9 cellular contexts compared by ENCODE assay signal in the genomic region with DNA sequence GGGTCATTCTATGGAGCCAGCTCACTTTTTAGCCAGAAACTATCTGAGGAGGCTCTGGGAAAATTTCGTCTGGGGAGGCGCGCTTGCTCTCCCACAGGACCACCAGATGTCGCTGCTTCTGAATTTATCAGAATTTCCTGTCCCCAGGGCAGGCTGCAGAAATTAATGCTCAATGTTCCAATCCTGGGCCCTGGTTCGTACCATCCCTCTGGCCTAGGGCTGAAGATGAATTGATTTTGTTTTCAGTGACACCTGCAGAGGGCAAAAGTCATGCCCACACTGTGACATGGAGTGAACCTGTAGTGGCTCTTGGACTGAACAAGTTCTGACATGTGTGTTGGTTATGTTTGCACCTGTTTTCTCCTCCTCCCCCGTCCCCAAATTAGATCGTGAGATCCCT.
DNase-seq lines count a peak whose midpoint lies in the region; ATAC-seq and TF ChIP-seq lines count a peak whose summit lies in the region.
"Had no signal": no experiment of that assay in that cellular context is flagged by ENCODE, and none has a peak within 500 bp of the region (broad histone marks: within the 10 kb centered on the region; RNA-seq: fewer than 3 reads in every experiment).

No MANE protein-coding gene starts in this region.

- no peak overlapping the region for H3K18ac ChIP-seq in H9 (ENCODE audit: insufficient read length, low read depth, low read length)

- H3K56ac ChIP-seq in H9 (ENCODE audit: insufficient read length, low read depth, low read length) = no peak overlapping the region

- no peak overlapping the region for H2BK120ac ChIP-seq in H9 (ENCODE audit: low read depth, low read length, poor library complexity, severe bottlenecking)

- H3K27ac ChIP-seq in CD4-positive, alpha-beta T cell (ENCODE audit: low read depth, low read length) = no peak overlapping the region
- H3K27ac ChIP-seq in H9 (ENCODE audit: insufficient read length, low read depth, low read length) (no peak overlapping the region), Panc1 (ENCODE audit: low read length) (no peak overlapping the region), gastroesophageal sphincter (no peak overlapping the region), prostate gland (no peak overlapping the region)

- no peak overlapping the region for H2BK15ac ChIP-seq in H9 (ENCODE audit: low read depth, low read length)

- no peaks in the 10 kb centered on the region for H4K20me1 ChIP-seq in H9 (ENCODE audit: control insufficient read depth, insufficient read depth, insufficient read length)

- H3K23ac ChIP-seq in H9 (ENCODE audit: insufficient read length, low read depth, low read length) = no peak overlapping the region

- H3K23me2 ChIP-seq in H9 (ENCODE audit: insufficient read length, low read depth, low read length, poor library complexity, severe bottlenecking) = no peaks in the 10 kb centered on the region

- no peak overlapping the region for H2BK5ac ChIP-seq in H9 (ENCODE audit: insufficient read length, low read length)

- no peak for TF ChIP-seq EP300 in gastroesophageal sphincter (IDR thresholded peaks at IDR 0.05)

- no peak overlapping the region for H4K91ac ChIP-seq in H9 (ENCODE audit: insufficient read length, low read depth, low read length)

- no peaks in the 10 kb centered on the region for H3K9me3 Mint-ChIP-seq in CD4-positive, alpha-beta T cell
- H3K9me3 Mint-ChIP-seq in H9 = 0 out of 5 replicates have a peak, but pooled peaks cover 0 to under 1% of the 10 kb centered on the region in 2 experiments
- H3K9me3 Mint-ChIP-seq in activated T-helper 17 cell treated with anti-CD3 and anti-CD28 coated beads, Interleukin-2, amount 50 U/mL, for 72 hours = no peaks in the 10 kb centered on the region
- H3K9me3 Mint-ChIP-seq: IgD-negative memory B cell had no signal

- CTCF ChIA-PET in CD4-positive, alpha-beta T cell (lab: Charles Lee) = interaction anchor here (0.7 to 0.9 kb wide), 2 partner anchors 336 to 632 kb away, joined by 3 to 5 read pairs; no protein-coding TSS in a partner anchor
- CTCF ChIA-PET in Panc1 (lab: Charles Lee) = interaction anchor here (0.7 to 1.0 kb wide), 3 partner anchors 18 to 607 kb away, joined by 3 to 7 read pairs (median 3); no protein-coding TSS in a partner anchor

- no peaks in the 10 kb centered on the region for H3K36me3 Mint-ChIP-seq in CD4-positive, alpha-beta T cell (ENCODE audit: low read depth)
- no peaks in the 10 kb centered on the region for H3K36me3 Mint-ChIP-seq in H9 (ENCODE audit: insufficient read depth in 1 of 3, low read depth in 3 of 3)
- no peaks in the 10 kb centered on the region for H3K36me3 Mint-ChIP-seq in activated T-helper 17 cell treated with anti-CD3 and anti-CD28 coated beads, Interleukin-2, amount 50 U/mL, for 72 hours (ENCODE audit: low read depth)
- H3K36me3 Mint-ChIP-seq: IgD-negative memory B cell had no signal

- H3K4me1 ChIP-seq in H9 (ENCODE audit: insufficient read depth, low read length) = peaks cover 5% of the 10 kb centered on the region; the same call in 1 of the 2 replicates
- H3K4me1 ChIP-seq in Panc1 (ENCODE audit: control insufficient read depth, insufficient read depth, low read length) = no peaks in the 10 kb centered on the region
- H3K4me1 ChIP-seq in gastroesophageal sphincter = no peaks in the 10 kb centered on the region
- no peaks in the 10 kb centered on the region for H3K4me1 ChIP-seq in prostate gland (replicated peaks)

- no peaks in the 10 kb centered on the region for H3K79me1 ChIP-seq in H9 (ENCODE audit: insufficient read depth, low read depth, low read length, poor library complexity, severe bottlenecking)

- no peak overlapping the region for H2AFZ ChIP-seq in H9 (ENCODE audit: low read length)

- H3K27ac Mint-ChIP-seq in CD4-positive, alpha-beta T cell = no peak overlapping the region
- no peak overlapping the region for H3K27ac Mint-ChIP-seq in H9
- no peak overlapping the region for H3K27ac Mint-ChIP-seq in activated T-helper 17 cell treated with anti-CD3 and anti-CD28 coated beads, Interleukin-2, amount 50 U/mL, for 72 hours
- H3K27ac Mint-ChIP-seq: IgD-negative memory B cell had no signal

- intact Hi-C loops in CD4-positive, alpha-beta T cell (cut with DNase I, micrococcal nuclease) = loop anchor here (2.0 to 10.0 kb wide), 4 partner anchors 123 to 717 kb away; no protein-coding TSS in a partner anchor
- intact Hi-C loops in Panc1 (cut with micrococcal nuclease; ENCODE audit: unreplicated experiment) = loop anchor here (5.0 kb wide), 1 partner anchor 606 kb away; no protein-coding TSS in a partner anchor
- intact Hi-C loops in prostate gland (cut with DNase I) = loop anchor here (10.0 kb wide), 1 partner anchor 603 kb away; no protein-coding TSS in a partner anchor

- no peaks in the 10 kb centered on the region for H3K9me3 ChIP-seq in CD4-positive, alpha-beta T cell (ENCODE audit: control insufficient read depth, low read length)
- H3K9me3 ChIP-seq in H9 (ENCODE audit: control insufficient read depth, low read depth, low read length) (no peaks in the 10 kb centered on the region), Panc1 (ENCODE audit: control insufficient read depth, insufficient read depth, low read depth, low read length) (no peaks in the 10 kb centered on the region), gastroesophageal sphincter (no peaks in the 10 kb centered on the region), prostate gland (no peaks in the 10 kb centered on the region)

- in situ Hi-C loops in Panc1 (cut with HindIII; ENCODE audit: low pct_unique_long_range_greater_than_20kb, low sequenced_read_pairs) = no loop called here

- H3K4me3 ChIP-seq in Panc1 (ENCODE audit: low read depth in 2 of 2, low read length in 2 of 2) (no peak overlapping the region), gastroesophageal sphincter (no peak overlapping the region), prostate gland (no peak overlapping the region)

- no peak overlapping the region for H2BK20ac ChIP-seq in H9 (ENCODE audit: low read depth, low read length, poor library complexity, severe bottlenecking)

- no peaks in the 10 kb centered on the region for H3K4me1 Mint-ChIP-seq in CD4-positive, alpha-beta T cell (ENCODE audit: low read depth)
- H3K4me1 Mint-ChIP-seq in H9 = peaks cover 17 to 24% of the 10 kb centered on the region in 2 experiments
- no peaks in the 10 kb centered on the region for H3K4me1 Mint-ChIP-seq in activated T-helper 17 cell treated with anti-CD3 and anti-CD28 coated beads, Interleukin-2, amount 50 U/mL, for 72 hours
- H3K4me1 Mint-ChIP-seq: IgD-negative memory B cell had no signal

- peak; percentile 35 to 54 (median 40) for DNase-seq in CD4-positive, alpha-beta T cell
- DNase-seq in H9 = peak; percentile 56
- peak; percentile 46 for DNase-seq in Panc1 (ENCODE audit: low read depth, low spot score)
- DNase-seq in prostate gland (ENCODE audit: low spot score) = peak; percentile 49

- no peak overlapping the region for H4K5ac ChIP-seq in H9 (ENCODE audit: insufficient read length, low read depth, low read length)

- no peak overlapping the region for H2AK5ac ChIP-seq in H9 (ENCODE audit: insufficient read length, low read length)

- H3K27me3 ChIP-seq in CD4-positive, alpha-beta T cell (ENCODE audit: control insufficient read depth, insufficient read depth, low read length) = no peaks in the 10 kb centered on the region
- H3K27me3 ChIP-seq in H9 (ENCODE audit: insufficient read depth, low read length) = no peaks in the 10 kb centered on the region
- H3K27me3 ChIP-seq in Panc1 (ENCODE audit: control insufficient read depth, insufficient read depth, low read length) = peaks cover 6% of the 10 kb centered on the region; the same call in 1 of the 2 replicates
- peaks cover 52% of the 10 kb centered on the region for H3K27me3 ChIP-seq in gastroesophageal sphincter
- peaks cover 3% of the 10 kb centered on the region for H3K27me3 ChIP-seq in prostate gland (replicated peaks; ENCODE audit: insufficient read depth)

- TF ChIP-seq CTCF in CD4-positive, alpha-beta T cell (IDR thresholded peaks at IDR 0.05) = peak; percentile 82
- peak; percentile 86 for TF ChIP-seq CTCF in H9 (conservative IDR thresholded peaks at IDR 0.05)
- peak; percentile 88 for TF ChIP-seq CTCF in Panc1 (IDR thresholded peaks at IDR 0.05)
- TF ChIP-seq CTCF in gastroesophageal sphincter (IDR thresholded peaks at IDR 0.05) = peak; percentile 36 to 78 (median 56)
- peak; percentile 52 to 68 (median 63) for TF ChIP-seq CTCF in prostate gland (IDR thresholded peaks at IDR 0.05)

- H4K8ac ChIP-seq in H9 (replicated peaks; ENCODE audit: insufficient read length, low read depth, low read length) = no peak overlapping the region

- H3K36me3 ChIP-seq in Panc1 (ENCODE audit: control insufficient read depth, insufficient read depth, low read length) (no peaks in the 10 kb centered on the region), gastroesophageal sphincter (no peaks in the 10 kb centered on the region), prostate gland (no peaks in the 10 kb centered on the region)

- WGBS in H9 (ENCODE audit: extremely low coverage, insufficient read length, low lambda C conversion rate) = no CpG with 5 or more reads among the region's 7 CpGs
- 9 to 14% methylated on average over 6 to 7 of the region's 7 CpGs for WGBS in gastroesophageal sphincter (ENCODE audit: low coverage in 1 of 2), 2 donors
- WGBS in prostate gland = 9% methylated on average over 7 of the region's 7 CpGs

- H2BK12ac ChIP-seq in H9 (ENCODE audit: insufficient read length, low read depth, low read length) = no peak overlapping the region

- H3K4me2 ChIP-seq in H9 (ENCODE audit: insufficient read depth, insufficient read length, low read length) = no peak overlapping the region

- no peak overlapping the region for H3K4me3 Mint-ChIP-seq in CD4-positive, alpha-beta T cell
- no peak overlapping the region for H3K4me3 Mint-ChIP-seq in H9
- H3K4me3 Mint-ChIP-seq in activated T-helper 17 cell treated with anti-CD3 and anti-CD28 coated beads, Interleukin-2, amount 50 U/mL, for 72 hours = no peak overlapping the region
- H3K4me3 Mint-ChIP-seq: IgD-negative memory B cell had no signal

- POLR2A ChIA-PET in CD4-positive, alpha-beta T cell (lab: Charles Lee) = no interaction called here
- POLR2A ChIA-PET in Panc1 (lab: Charles Lee) = no interaction called here

- TF ChIP-seq POLR2A in gastroesophageal sphincter (IDR thresholded peaks at IDR 0.05) = no peak
- TF ChIP-seq POLR2A in prostate gland (IDR thresholded peaks at IDR 0.05) = no peak

- H3K27me3 Mint-ChIP-seq in CD4-positive, alpha-beta T cell = peaks cover 14% of the 10 kb centered on the region
- H3K27me3 Mint-ChIP-seq in H9 (ENCODE audit: low read depth) = peaks cover 4% of the 10 kb centered on the region; the same call in 1 of the 2 replicates
- peaks cover 22% of the 10 kb centered on the region for H3K27me3 Mint-ChIP-seq in activated T-helper 17 cell treated with anti-CD3 and anti-CD28 coated beads, Interleukin-2, amount 50 U/mL, for 72 hours

- H3K14ac ChIP-seq in H9 (ENCODE audit: insufficient read depth, low read length) = no peak overlapping the region

- no peak overlapping the region for H3K9ac ChIP-seq in H9 (ENCODE audit: extremely low read depth, insufficient read length, low read length)

- BruUV-seq in Panc1 (replicated peaks; lab: Mats Ljungman, UMichigan) = no TSS peak

- H3K4ac ChIP-seq in H9 (ENCODE audit: low read depth, low read length) = no peak overlapping the region

- no peak for ATAC-seq in CD4-positive, alpha-beta T cell (ENCODE audit: poor library complexity)
- peak; percentile 70 for ATAC-seq in Panc1
- peak; percentile 31 for ATAC-seq in activated T-helper 17 cell treated with anti-CD3 and anti-CD28 coated beads, Interleukin-2, amount 50 U/mL, for 72 hours (replicated peaks)
- ATAC-seq in gastroesophageal sphincter = no peak
- ATAC-seq in HG02588 (IDR thresholded peaks at IDR 0.05; ENCODE audit: unreplicated experiment) = no peak
- no peak for ATAC-seq in HG03175 (IDR thresholded peaks at IDR 0.05; ENCODE audit: unreplicated experiment)

- H3T11ph ChIP-seq in H9 (ENCODE audit: low read length) = no peak overlapping the region

- H3K79me2 ChIP-seq in H9 (ENCODE audit: insufficient read depth, low read length) = no peaks in the 10 kb centered on the region

Comparison
In these comparisons a context has a peak if more than half of its experiments do, and no peak if none do; other contexts are left out.
1. ATAC-seq: peak in Panc1 (single experiment) and activated T-helper 17 cell treated with anti-CD3 and anti-CD28 coated beads, Interleukin-2, amount 50 U/mL, for 72 hours (single experiment); none in CD4-positive, alpha-beta T cell (single experiment), gastroesophageal sphincter (single experiment), HG02588 (single experiment) and HG03175 (single experiment).
2. Peak in every context shown above with its lines, with median percentiles within 50 percentile points of each other: DNase-seq and CTCF ChIP-seq.